9 cellular contexts compared by ENCODE assay signal in the genomic region with DNA sequence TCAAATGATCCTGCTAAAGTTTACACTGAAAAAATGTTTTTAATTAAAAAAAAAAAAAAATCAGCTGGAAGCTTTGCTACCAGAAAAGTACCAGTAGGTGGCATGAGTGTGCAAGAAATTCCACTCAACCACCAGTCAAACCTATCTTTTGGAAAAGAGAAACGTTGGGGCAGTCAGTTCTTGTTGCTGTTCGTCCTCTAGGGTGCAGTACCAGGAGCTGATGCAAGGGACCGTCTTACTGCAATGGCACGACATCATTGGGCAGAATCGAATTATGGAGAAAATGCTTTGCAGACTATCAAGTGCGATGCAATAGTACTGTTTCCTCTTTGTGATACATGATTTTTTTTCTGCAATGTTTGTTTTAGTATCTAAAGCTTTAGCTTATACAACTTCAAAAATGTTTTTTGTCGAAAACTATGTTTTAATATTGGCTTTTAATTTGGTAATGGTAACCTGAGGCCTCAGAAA. TPM values are rescaled to one million over a fixed set of nuclear protein-coding genes. Genes with fewer than 3 reads are reported as not detected.
DNase-seq lines count a peak whose midpoint lies in the region; ATAC-seq and TF ChIP-seq lines count a peak whose summit lies in the region.
"Had no signal": no experiment of that assay in that cellular context is flagged by ENCODE, and none has a peak within 500 bp of the region (broad histone marks: within the 10 kb centered on the region; RNA-seq: fewer than 3 reads in every experiment).

No MANE protein-coding gene starts in this region.

- peaks cover 0 to 2% (median 0%) of the 10 kb centered on the region in 3 donors for H3K27me3 Mint-ChIP-seq in CD14-positive monocyte (ENCODE audit: low read depth in 3 of 3)

- peak; percentile 61 for DNase-seq in CD14-positive monocyte (ENCODE audit: low spot score)
- DNase-seq in GM19238 (ENCODE audit: insufficient read length, low spot score): peak; percentile 64
- DNase-seq in NCI-H2227 treated with DMSO at 0.1 percent for 48 hours (lab: John Stamatoyannopoulos, UW): peak; percentile 89
- DNase-seq in cerebellar cortex (ENCODE audit: low spot score): peak; percentile 88
- peak; percentile 88 for DNase-seq in kidney tubule cell (ENCODE audit: low spot score)
- DNase-seq in stimulated activated CD4-positive, alpha-beta T cell treated with anti-CD3 and anti-CD28 coated beads, TNF-alpha, amount 100 ng/mL, for 24 hours (ENCODE audit: low read depth in 3 of 3): peak; percentile 18 to 49 (median 32)

- peaks cover 5% of the 10 kb centered on the region for H3K4me1 Mint-ChIP-seq in CD14-positive monocyte

- TF ChIP-seq CTCF in CD14-positive monocyte (IDR thresholded peaks at IDR 0.05): peak; percentile 94
- peak; percentile 94 for TF ChIP-seq CTCF in VCaP (conservative IDR thresholded peaks at IDR 0.05)

- ATAC-seq in HG03378 (IDR thresholded peaks at IDR 0.05; ENCODE audit: unreplicated experiment): peak; percentile 82

- no peaks in the 10 kb centered on the region for H3K9me3 Mint-ChIP-seq in CD14-positive monocyte
- H3K9me3 Mint-ChIP-seq: T-helper 1 cell treated with Interleukin-12 subunit alpha and Interleukin-12 subunit beta and Interleukin-4 antibody, amounts not matched to agents 30 μg/mL and 1 μg/mL, for 36 hours had no signal

- no peak overlapping the region for H3K27ac ChIP-seq in VCaP

- H3K27ac Mint-ChIP-seq in CD14-positive monocyte: no peak overlapping the region
- H3K27ac Mint-ChIP-seq: T-helper 1 cell treated with Interleukin-12 subunit alpha and Interleukin-12 subunit beta and Interleukin-4 antibody, amounts not matched to agents 30 μg/mL and 1 μg/mL, for 36 hours had no signal

- intact Hi-C loops in CD14-positive monocyte (cut with micrococcal nuclease): loop anchor here (5.0 kb wide), 1 partner anchor 542 kb away; no protein-coding TSS in a partner anchor

- peaks cover 27 to 31% of the 10 kb centered on the region in 2 donors for H3K36me3 Mint-ChIP-seq in CD14-positive monocyte

- H3K4me3 Mint-ChIP-seq in CD14-positive monocyte: no peak overlapping the region
- H3K4me3 Mint-ChIP-seq: T-helper 1 cell treated with Interleukin-12 subunit alpha and Interleukin-12 subunit beta and Interleukin-4 antibody, amounts not matched to agents 30 μg/mL and 1 μg/mL, for 36 hours had no signal

RNA-seq across cellular contexts. Expression of a gene that starts 18.3 kb away (rescaled TPM):
- 100 to 1,000 TPM; 231 to 235 TPM for polyA plus RNA-seq in CD14-positive monocyte

Comparison
In these comparisons a context has a peak if more than half of its experiments do, and no peak if none do; other contexts are left out.
1. DNase-seq: peak in every context shown above with its lines; median percentile 89 in NCI-H2227 treated with DMSO at 0.1 percent for 48 hours; 88 in cerebellar cortex; 88 in kidney tubule cell; 64 in GM19238; 61 in CD14-positive monocyte; 32 in stimulated activated CD4-positive, alpha-beta T cell treated with anti-CD3 and anti-CD28 coated beads, TNF-alpha, amount 100 ng/mL, for 24 hours.